Comparison of ENCODE assay signal across 28 cellular contexts in genomic region chr5:5933651-5934050, GRCh38.
"Had no signal": no experiment of that assay in that cellular context is flagged by ENCODE, and none has a peak within 500 bp of the region (broad histone marks: within the 10 kb centered on the region; RNA-seq: fewer than 3 reads in every experiment).

No MANE protein-coding gene starts in this region.

- H3K4me3 Mint-ChIP-seq: activated CD4-positive, alpha-beta T cell treated with anti-CD3 and anti-CD28 coated beads for 36 hours; activated naive CD4-positive, alpha-beta T cell treated with anti-CD3 and anti-CD28 coated beads for 36 hours; activated naive CD8-positive, alpha-beta T cell treated with anti-CD3 and anti-CD28 coated beads, Interleukin-2, amount 10 ng/mL, durations not matched to agents 7 days and 5 days; brain; natural killer cell; T-helper 17 cell had no signal

- H3K27ac ChIP-seq: ascending aorta, coronary artery, dorsolateral prefrontal cortex, left lung, lower lobe of right lung, skin epidermis, testis, transverse colon had no signal

- ATAC-seq: activated CD4-positive, alpha-beta T cell treated with anti-CD3 and anti-CD28 coated beads for 36 hours; left lung; lower lobe of right lung; natural killer cell; sciatic nerve; stimulated activated naive CD8-positive, alpha-beta T cell treated with anti-CD3 and anti-CD28 coated beads, Interleukin-15, Interleukin-2, amounts not matched to agents 100 U/mL and 50 U/mL, for 24 hours; T-helper 17 cell had no signal

- H3K36me3 ChIP-seq: ascending aorta, left lung, lower lobe of right lung, transverse colon had no signal

- H3K4me1 ChIP-seq: ascending aorta, left lung, lower lobe of right lung, testis, transverse colon had no signal

- FAIRE-seq: islet of Langerhans had no signal

- H3K4me3 ChIP-seq: ascending aorta, coronary artery, dorsolateral prefrontal cortex, left lung, lower lobe of right lung, skin epidermis, testis, transverse colon had no signal

- DNase-seq: activated CD4-positive, alpha-beta T cell treated with anti-CD3 and anti-CD28 coated beads for 36 hours; activated CD4-positive, CD25-positive, alpha-beta regulatory T cell; activated effector memory CD4-positive, alpha-beta T cell treated with anti-CD3 and anti-CD28 coated beads, Interleukin-2, amount 50 U/mL, for 16 hours; activated naive CD4-positive, alpha-beta T cell treated with anti-CD3 and anti-CD28 coated beads for 36 hours; activated naive CD8-positive, alpha-beta T cell treated with anti-CD3 and anti-CD28 coated beads, Interleukin-2, amount 10 ng/mL, durations not matched to agents 7 days and 5 days; dorsolateral prefrontal cortex; effector memory CD4-positive, alpha-beta T cell; erythroblast; head of caudate nucleus; hippocampal formation; left lung; lower lobe of right lung; mesenchymal stem cell; natural killer cell; stimulated activated CD4-positive, alpha-beta T cell treated with anti-CD3 and anti-CD28 coated beads, Interleukin-12 subunit alpha, Interleukin-12 subunit beta, amount 100 ng/mL, for 4 hours; stimulated activated CD4-positive, alpha-beta T cell treated with anti-CD3 and anti-CD28 coated beads, Interleukin-4, amount 100 ng/mL, for 1 hour; stimulated activated naive CD8-positive, alpha-beta T cell treated with anti-CD3 and anti-CD28 coated beads, Interleukin-15, Interleukin-2, amounts not matched to agents 100 U/mL and 50 U/mL, for 24 hours; T-helper 17 cell; T1000; testis; transverse colon had no signal

- H3K27me3 Mint-ChIP-seq: activated naive CD8-positive, alpha-beta T cell treated with anti-CD3 and anti-CD28 coated beads, Interleukin-2, amount 10 ng/mL, durations not matched to agents 7 days and 5 days; brain had no signal

- H3K27me3 ChIP-seq: ascending aorta, left lung, testis, transverse colon had no signal

- H3K36me3 Mint-ChIP-seq: activated naive CD8-positive, alpha-beta T cell treated with anti-CD3 and anti-CD28 coated beads, Interleukin-2, amount 10 ng/mL, durations not matched to agents 7 days and 5 days; brain; natural killer cell had no signal

- H3K4me1 Mint-ChIP-seq: activated CD4-positive, alpha-beta T cell treated with anti-CD3 and anti-CD28 coated beads for 36 hours; activated naive CD8-positive, alpha-beta T cell treated with anti-CD3 and anti-CD28 coated beads, Interleukin-2, amount 10 ng/mL, durations not matched to agents 7 days and 5 days; natural killer cell; T-helper 17 cell had no signal

- H3K27ac Mint-ChIP-seq: activated CD4-positive, alpha-beta T cell treated with anti-CD3 and anti-CD28 coated beads for 36 hours; activated naive CD4-positive, alpha-beta T cell treated with anti-CD3 and anti-CD28 coated beads for 36 hours; activated naive CD8-positive, alpha-beta T cell treated with anti-CD3 and anti-CD28 coated beads, Interleukin-2, amount 10 ng/mL, durations not matched to agents 7 days and 5 days; natural killer cell; progenitor cell of endocrine pancreas; T-helper 17 cell had no signal

- H3K9me3 Mint-ChIP-seq: activated naive CD4-positive, alpha-beta T cell treated with anti-CD3 and anti-CD28 coated beads for 36 hours; activated naive CD8-positive, alpha-beta T cell treated with anti-CD3 and anti-CD28 coated beads, Interleukin-2, amount 10 ng/mL, durations not matched to agents 7 days and 5 days had no signal

- H3K9me3 ChIP-seq: ascending aorta, left lung, lower lobe of right lung, testis, transverse colon had no signal
